ENCODE assay signal across 1 cellular context in the genomic region with DNA sequence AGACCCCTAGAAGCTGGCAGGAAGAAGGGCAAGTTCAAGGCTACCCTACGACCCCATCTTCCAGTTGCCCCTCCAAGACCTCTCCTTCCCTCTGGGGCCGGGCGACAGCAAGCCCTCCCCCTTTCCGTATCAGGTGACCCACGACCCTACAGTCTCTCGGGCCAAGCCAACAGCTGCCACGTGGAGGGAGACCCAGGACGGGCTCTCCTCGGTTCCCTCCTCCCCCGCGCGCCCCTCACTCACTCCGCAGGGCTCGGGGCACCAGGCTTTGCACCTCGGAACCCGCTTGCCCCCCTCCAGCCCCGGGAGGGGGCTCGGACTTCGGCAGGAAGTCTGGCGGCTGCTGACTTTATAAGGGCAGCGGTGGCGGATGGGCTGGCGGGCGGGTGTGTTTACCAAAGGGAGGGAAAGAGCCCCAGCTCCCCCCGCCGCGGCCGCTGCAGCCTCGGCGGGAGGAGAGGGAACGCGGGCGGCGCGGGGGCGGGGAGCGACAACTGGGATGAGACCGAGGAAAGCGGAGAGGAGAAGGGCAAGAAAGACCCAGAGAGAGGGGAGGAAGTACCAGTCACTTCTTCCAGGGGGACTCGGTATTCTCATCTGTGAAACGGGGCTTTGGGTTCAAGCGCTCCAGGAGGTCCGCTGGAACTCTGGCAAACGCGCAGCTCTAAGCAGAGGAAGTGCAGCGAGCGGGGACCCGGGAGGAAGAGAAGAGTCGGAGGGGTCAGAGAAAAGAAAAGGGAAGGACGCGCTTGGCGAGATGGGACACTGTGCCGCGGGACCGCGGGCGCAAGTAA.
TF ChIP-seq lines count a peak whose summit lies in the region.

No MANE protein-coding gene starts in this region.

TF ChIP-seq in SK-N-SH, 30 proteins besides CTCF, POLR2A, EP300 and RAD21 (continued from another document):
- TF ChIP-seq FOXJ3 (CRISPR knock-in tag; IDR thresholded peaks at IDR 0.05) (no peak), SMC3 (IDR thresholded peaks at IDR 0.05; ENCODE audit: low read depth, low read length) (no peak), FOXM1 (IDR thresholded peaks at IDR 0.05; ENCODE audit: low read depth) (no peak), NFIC (IDR thresholded peaks at IDR 0.05; ENCODE audit: borderline replicate concordance) (no peak), JUND (IDR thresholded peaks at IDR 0.05) (no peak), SIN3A (IDR thresholded peaks at IDR 0.05; ENCODE audit: borderline replicate concordance, low read depth, low read length) (no peak), ELF1 (IDR thresholded peaks at IDR 0.05) (no peak)
- TF ChIP-seq, protein P1, sequence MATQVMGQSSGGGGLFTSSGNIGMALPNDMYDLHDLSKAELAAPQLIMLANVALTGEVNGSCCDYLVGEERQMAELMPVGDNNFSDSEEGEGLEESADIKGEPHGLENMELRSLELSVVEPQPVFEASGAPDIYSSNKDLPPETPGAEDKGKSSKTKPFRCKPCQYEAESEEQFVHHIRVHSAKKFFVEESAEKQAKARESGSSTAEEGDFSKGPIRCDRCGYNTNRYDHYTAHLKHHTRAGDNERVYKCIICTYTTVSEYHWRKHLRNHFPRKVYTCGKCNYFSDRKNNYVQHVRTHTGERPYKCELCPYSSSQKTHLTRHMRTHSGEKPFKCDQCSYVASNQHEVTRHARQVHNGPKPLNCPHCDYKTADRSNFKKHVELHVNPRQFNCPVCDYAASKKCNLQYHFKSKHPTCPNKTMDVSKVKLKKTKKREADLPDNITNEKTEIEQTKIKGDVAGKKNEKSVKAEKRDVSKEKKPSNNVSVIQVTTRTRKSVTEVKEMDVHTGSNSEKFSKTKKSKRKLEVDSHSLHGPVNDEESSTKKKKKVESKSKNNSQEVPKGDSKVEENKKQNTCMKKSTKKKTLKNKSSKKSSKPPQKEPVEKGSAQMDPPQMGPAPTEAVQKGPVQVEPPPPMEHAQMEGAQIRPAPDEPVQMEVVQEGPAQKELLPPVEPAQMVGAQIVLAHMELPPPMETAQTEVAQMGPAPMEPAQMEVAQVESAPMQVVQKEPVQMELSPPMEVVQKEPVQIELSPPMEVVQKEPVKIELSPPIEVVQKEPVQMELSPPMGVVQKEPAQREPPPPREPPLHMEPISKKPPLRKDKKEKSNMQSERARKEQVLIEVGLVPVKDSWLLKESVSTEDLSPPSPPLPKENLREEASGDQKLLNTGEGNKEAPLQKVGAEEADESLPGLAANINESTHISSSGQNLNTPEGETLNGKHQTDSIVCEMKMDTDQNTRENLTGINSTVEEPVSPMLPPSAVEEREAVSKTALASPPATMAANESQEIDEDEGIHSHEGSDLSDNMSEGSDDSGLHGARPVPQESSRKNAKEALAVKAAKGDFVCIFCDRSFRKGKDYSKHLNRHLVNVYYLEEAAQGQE (IDR thresholded peaks at IDR 0.05; ENCODE audit: low read depth, low read length), result no peak
- TF ChIP-seq, protein P2, sequence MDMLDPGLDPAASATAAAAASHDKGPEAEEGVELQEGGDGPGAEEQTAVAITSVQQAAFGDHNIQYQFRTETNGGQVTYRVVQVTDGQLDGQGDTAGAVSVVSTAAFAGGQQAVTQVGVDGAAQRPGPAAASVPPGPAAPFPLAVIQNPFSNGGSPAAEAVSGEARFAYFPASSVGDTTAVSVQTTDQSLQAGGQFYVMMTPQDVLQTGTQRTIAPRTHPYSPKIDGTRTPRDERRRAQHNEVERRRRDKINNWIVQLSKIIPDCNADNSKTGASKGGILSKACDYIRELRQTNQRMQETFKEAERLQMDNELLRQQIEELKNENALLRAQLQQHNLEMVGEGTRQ (IDR thresholded peaks at IDR 0.05; ENCODE audit: borderline replicate concordance, low read depth, low read length), result no peak
- TF ChIP-seq, protein P3, sequence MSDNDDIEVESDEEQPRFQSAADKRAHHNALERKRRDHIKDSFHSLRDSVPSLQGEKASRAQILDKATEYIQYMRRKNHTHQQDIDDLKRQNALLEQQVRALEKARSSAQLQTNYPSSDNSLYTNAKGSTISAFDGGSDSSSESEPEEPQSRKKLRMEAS (IDR thresholded peaks at IDR 0.05; ENCODE audit: low read depth), result 0 out of 2 replicates have a peak, but pooled peaks have one; percentile 13
